In genomic region chr9:35691325-35691631, GRCh38 we compare ENCODE assay signal across 8 cellular contexts. TPM values are rescaled to one million over a fixed set of nuclear protein-coding genes. Genes with fewer than 3 reads are reported as not detected.
DNase-seq lines count a peak whose midpoint lies in the region; ATAC-seq and TF ChIP-seq lines count a peak whose summit lies in the region.

No MANE protein-coding gene starts in this region.

- H3K4me3 ChIP-seq in AG04450 (ENCODE audit: low read depth, low read length), result peak overlapping the region; percentile 98
- peak overlapping the region; percentile 58 for H3K4me3 ChIP-seq in LNCaP clone FGC (ENCODE audit: low read depth, low read length)
- peak overlapping the region; percentile 73 to 99 for H3K4me3 ChIP-seq in muscle layer of colon (ENCODE audit: low read depth in 1 of 2, low read length in 2 of 2)

- POLR2A ChIA-PET in AG04450 (lab: Yijun Ruan, JAX), result interaction anchor here (0.7 to 9.1 kb wide), 14 partner anchors 11 to 499 kb away, joined by 3 to 101 read pairs (median 8); partner anchors contain the start of genes CA9, CCDC107, CREB3 and RMRP

- no peak for ATAC-seq in GM18505 (IDR thresholded peaks at IDR 0.05; ENCODE audit: unreplicated experiment)

- H3K27me3 ChIP-seq in AG04450 (ENCODE audit: control insufficient read depth, insufficient read depth, low read length), result no peaks in the 10 kb centered on the region
- H3K27me3 ChIP-seq in muscle layer of colon (ENCODE audit: control insufficient read depth in 1 of 2, insufficient read depth in 2 of 2, low read length in 2 of 2), result no peaks in the 10 kb centered on the region

- H3K27ac ChIP-seq in AG04450 (ENCODE audit: low read depth, low read length), result peak overlapping the region; percentile 97
- peak overlapping the region; percentile 98 for H3K27ac ChIP-seq in muscle layer of colon (ENCODE audit: low read depth, low read length)

- H3K9me3 ChIP-seq in AG04450 (ENCODE audit: control insufficient read depth, insufficient read depth, low read length) (no peaks in the 10 kb centered on the region; the same call in 1 of the 2 replicates), muscle layer of colon (ENCODE audit: low read length) (no peaks in the 10 kb centered on the region)

- CTCF ChIA-PET in AG04450 (lab: Charles Lee), result interaction anchor here (0.6 to 2.8 kb wide), 3 partner anchors 27 to 36 kb away, joined by 3 to 10 read pairs (median 4); partner anchors contain the start of gene ARHGEF39

- TF ChIP-seq POLR2A in GM18505 (IDR thresholded peaks at IDR 0.05; ENCODE audit: borderline replicate concordance, extremely low read depth, insufficient read depth, insufficient read length), result no peak

- peaks cover 38% of the 10 kb centered on the region for H3K36me3 ChIP-seq in muscle layer of colon (ENCODE audit: insufficient read depth, low read length)

- H3K4me1 ChIP-seq in muscle layer of colon (ENCODE audit: insufficient read depth, low read length), result peaks cover 14% of the 10 kb centered on the region

- TF ChIP-seq CTCF in AG04450 (IDR thresholded peaks at IDR 0.05; ENCODE audit: low read depth, low read length) (no peak), LNCaP clone FGC (IDR thresholded peaks at IDR 0.05; ENCODE audit: control insufficient read depth, extremely low read depth, insufficient read depth) (no peak)

- DNase-seq in AG04450 (ENCODE audit: low read depth, low spot score) (no peak), LNCaP clone FGC (ENCODE audit: low read depth) (no peak), cerebellum (ENCODE audit: low spot score) (peak; percentile 41), COLO829 (ENCODE audit: low spot score) (no peak), NCI-H524 treated with DMSO at 0.1 percent for 48 hours (lab: John Stamatoyannopoulos, UW) (no peak)
- no peak for DNase-seq in stimulated activated CD4-positive, alpha-beta T cell treated with anti-CD3 and anti-CD28 coated beads, Interleukin-1b, Interleukin-23, amount 100 ng/mL, for 48 hours

- peak overlapping the region; percentile 80 for H3K9ac ChIP-seq in muscle layer of colon (ENCODE audit: low read length)

RNA-seq across cellular contexts. Expression of gene TPM2, which starts 1.6 kb away (rescaled TPM):
- 1,535 and 1,633 TPM in 2 replicates for polyA plus RNA-seq in AG04450 (2011; rRNA removed)
- polyA minus RNA-seq in AG04450 (2011; rRNA and poly(A)+ RNA removed), result 470 and 477 TPM in 2 replicates
- 10.6 TPM for total RNA-seq in cerebellum

RNA-seq across cellular contexts. Expression of gene CA9, which starts 17.6 kb away (rescaled TPM):
- polyA plus RNA-seq in AG04450 (2011; rRNA removed), result 1.2 and 1.3 TPM in 2 replicates
- 0.83 TPM in 1 of 2 replicates, not detected in the other for polyA minus RNA-seq in AG04450 (2011; rRNA and poly(A)+ RNA removed)
- total RNA-seq in cerebellum, result not detected

RNA-seq across cellular contexts. Expression of gene ARHGEF39, which starts 26.3 kb away (rescaled TPM):
- 1.1 and 1.2 TPM in 2 replicates for polyA plus RNA-seq in AG04450 (2011; rRNA removed)
- polyA minus RNA-seq in AG04450 (2011; rRNA and poly(A)+ RNA removed), result 1.7 and 2.9 TPM in 2 replicates
- 1.3 TPM for total RNA-seq in cerebellum

RNA-seq across cellular contexts. Expression of gene CCDC107, which starts 33.2 kb away (rescaled TPM):
- polyA plus RNA-seq in AG04450 (2011; rRNA removed), result 11.8 TPM in 2 replicates
- polyA minus RNA-seq in AG04450 (2011; rRNA and poly(A)+ RNA removed), result 5.1 and 7.8 TPM in 2 replicates
- total RNA-seq in cerebellum, result 8.9 TPM

RNA-seq across cellular contexts. Expression of gene RMRP, which starts 33.5 kb away (rescaled TPM):
- 173 and 306 TPM in 2 replicates for polyA plus RNA-seq in AG04450 (2011; rRNA removed)
- polyA minus RNA-seq in AG04450 (2011; rRNA and poly(A)+ RNA removed), result 6,565 and 7,222 TPM in 2 replicates
- 172,488 TPM for total RNA-seq in cerebellum
